In genomic region chr20:41693136-41693979, GRCh38 we compare ENCODE assay signal across 1 cellular context.
A peak's percentile ranks its signal among the peaks of the same experiment; 100 is the strongest.
TF ChIP-seq lines count a peak whose summit lies in the region.

No MANE protein-coding gene starts in this region.

TF ChIP-seq in GM12878, 131 proteins besides CTCF, POLR2A, EP300 and RAD21 (continued from another document and continues in another):
- TF ChIP-seq NKRF (conservative IDR thresholded peaks at IDR 0.05): 0 out of 2 replicates have a peak, but pooled peaks have one; percentile 20
- peak; percentile 99 for TF ChIP-seq GABPA (IDR thresholded peaks at IDR 0.05; ENCODE audit: low read depth)
- TF ChIP-seq SKIL (IDR thresholded peaks at IDR 0.05; ENCODE audit: low read depth, poor library complexity, severe bottlenecking): peak; percentile 45
- peak; percentile 81; the same call in 1 of the 2 replicates for TF ChIP-seq TAF1 (IDR thresholded peaks at IDR 0.05; ENCODE audit: borderline replicate concordance, low read depth, low read length)
- no peak for TF ChIP-seq JUND (IDR thresholded peaks at IDR 0.05; ENCODE audit: low read depth, low read length)
- TF ChIP-seq KAT2A (conservative IDR thresholded peaks at IDR 0.05; ENCODE audit: control insufficient read depth, low read depth, low read length): no peak
- peak; percentile 40; the same call in 1 of the 2 replicates for TF ChIP-seq TBL1XR1 (IDR thresholded peaks at IDR 0.05; ENCODE audit: low read depth, low read length)
- TF ChIP-seq ATF7 (IDR thresholded peaks at IDR 0.05; ENCODE audit: low read depth): peak; percentile 46
- peak; percentile 35 for TF ChIP-seq USF1 (IDR thresholded peaks at IDR 0.05; ENCODE audit: borderline replicate concordance, extremely low read length, insufficient read depth, low read depth, low read length)
- TF ChIP-seq ZBTB4 (CRISPR knock-in tag; IDR thresholded peaks at IDR 0.05): 0 out of 2 replicates have a peak, but pooled peaks have one; percentile 7
- TF ChIP-seq STAT1 (conservative IDR thresholded peaks at IDR 0.05): peak; percentile 94
- TF ChIP-seq STAT3 (IDR thresholded peaks at IDR 0.05; ENCODE audit: low read depth, low read length): peak; percentile 82; the same call in 1 of the 2 replicates
- peak; percentile 83 for TF ChIP-seq NR2C1 (IDR thresholded peaks at IDR 0.05)
- TF ChIP-seq TCF12 (IDR thresholded peaks at IDR 0.05; ENCODE audit: low read depth, low read length): peak; percentile 40; the same call in 1 of the 2 replicates
- peak; percentile 83; the same call in 1 of the 2 replicates for TF ChIP-seq ASH2L (IDR thresholded peaks at IDR 0.05; ENCODE audit: borderline replicate concordance, low read depth)
- TF ChIP-seq, protein P1, sequence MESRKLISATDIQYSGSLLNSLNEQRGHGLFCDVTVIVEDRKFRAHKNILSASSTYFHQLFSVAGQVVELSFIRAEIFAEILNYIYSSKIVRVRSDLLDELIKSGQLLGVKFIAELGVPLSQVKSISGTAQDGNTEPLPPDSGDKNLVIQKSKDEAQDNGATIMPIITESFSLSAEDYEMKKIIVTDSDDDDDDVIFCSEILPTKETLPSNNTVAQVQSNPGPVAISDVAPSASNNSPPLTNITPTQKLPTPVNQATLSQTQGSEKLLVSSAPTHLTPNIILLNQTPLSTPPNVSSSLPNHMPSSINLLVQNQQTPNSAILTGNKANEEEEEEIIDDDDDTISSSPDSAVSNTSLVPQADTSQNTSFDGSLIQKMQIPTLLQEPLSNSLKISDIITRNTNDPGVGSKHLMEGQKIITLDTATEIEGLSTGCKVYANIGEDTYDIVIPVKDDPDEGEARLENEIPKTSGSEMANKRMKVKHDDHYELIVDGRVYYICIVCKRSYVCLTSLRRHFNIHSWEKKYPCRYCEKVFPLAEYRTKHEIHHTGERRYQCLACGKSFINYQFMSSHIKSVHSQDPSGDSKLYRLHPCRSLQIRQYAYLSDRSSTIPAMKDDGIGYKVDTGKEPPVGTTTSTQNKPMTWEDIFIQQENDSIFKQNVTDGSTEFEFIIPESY (IDR thresholded peaks at IDR 0.05): no peak
- no peak for TF ChIP-seq DPF2 (IDR thresholded peaks at IDR 0.05)
- peak; percentile 98 for TF ChIP-seq ZBTB11 (CRISPR knock-in tag; IDR thresholded peaks at IDR 0.05)
- peak; percentile 81; the same call in 1 of the 2 replicates for TF ChIP-seq MAX (IDR thresholded peaks at IDR 0.05; ENCODE audit: low read depth, low read length)
- no peak for TF ChIP-seq MTA3 (IDR thresholded peaks at IDR 0.05; ENCODE audit: borderline replicate concordance, low read length)
- peak; percentile 25; the same call in 1 of the 2 replicates for TF ChIP-seq CBFB (IDR thresholded peaks at IDR 0.05; ENCODE audit: low read depth)
- TF ChIP-seq YBX1 (IDR thresholded peaks at IDR 0.05): no peak
- no peak for TF ChIP-seq FOXM1 (IDR thresholded peaks at IDR 0.05; ENCODE audit: low read depth, low read length)
- TF ChIP-seq, protein P2, sequence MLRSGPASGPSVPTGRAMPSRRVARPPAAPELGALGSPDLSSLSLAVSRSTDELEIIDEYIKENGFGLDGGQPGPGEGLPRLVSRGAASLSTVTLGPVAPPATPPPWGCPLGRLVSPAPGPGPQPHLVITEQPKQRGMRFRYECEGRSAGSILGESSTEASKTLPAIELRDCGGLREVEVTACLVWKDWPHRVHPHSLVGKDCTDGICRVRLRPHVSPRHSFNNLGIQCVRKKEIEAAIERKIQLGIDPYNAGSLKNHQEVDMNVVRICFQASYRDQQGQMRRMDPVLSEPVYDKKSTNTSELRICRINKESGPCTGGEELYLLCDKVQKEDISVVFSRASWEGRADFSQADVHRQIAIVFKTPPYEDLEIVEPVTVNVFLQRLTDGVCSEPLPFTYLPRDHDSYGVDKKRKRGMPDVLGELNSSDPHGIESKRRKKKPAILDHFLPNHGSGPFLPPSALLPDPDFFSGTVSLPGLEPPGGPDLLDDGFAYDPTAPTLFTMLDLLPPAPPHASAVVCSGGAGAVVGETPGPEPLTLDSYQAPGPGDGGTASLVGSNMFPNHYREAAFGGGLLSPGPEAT (IDR thresholded peaks at IDR 0.05; ENCODE audit: low read depth): peak; percentile 78
- TF ChIP-seq E2F8 (IDR thresholded peaks at IDR 0.05; ENCODE audit: low read depth, partially characterized antibody): peak; percentile 86
- TF ChIP-seq RBBP5 (conservative IDR thresholded peaks at IDR 0.05): no peak
- peak; percentile 74; the same call in 1 of the 2 replicates for TF ChIP-seq NFXL1 (IDR thresholded peaks at IDR 0.05; ENCODE audit: borderline replicate concordance)
- TF ChIP-seq RELA (IDR thresholded peaks at IDR 0.05; ENCODE audit: borderline replicate concordance, partially characterized antibody): peak; percentile 75
- no peak for TF ChIP-seq E2F4 (IDR thresholded peaks at IDR 0.05; ENCODE audit: low read depth, low read length)
- peak; percentile 72 for TF ChIP-seq NBN (IDR thresholded peaks at IDR 0.05)
- no peak; the same call in 1 of the 2 replicates for TF ChIP-seq PML (IDR thresholded peaks at IDR 0.05; ENCODE audit: low read length)
- TF ChIP-seq POLR2AphosphoS5 (IDR thresholded peaks at IDR 0.05; ENCODE audit: low read length): peak; percentile 71
- TF ChIP-seq TCF7 (IDR thresholded peaks at IDR 0.05; ENCODE audit: borderline replicate concordance): peak; percentile 77
- no peak for TF ChIP-seq ATF2 (IDR thresholded peaks at IDR 0.05; ENCODE audit: low read length)
- no peak for TF ChIP-seq CBX5 (IDR thresholded peaks at IDR 0.05; ENCODE audit: low read depth)
- TF ChIP-seq KLF5 (IDR thresholded peaks at IDR 0.05; ENCODE audit: partially characterized antibody): peak; percentile 55
- peak; percentile 90 for TF ChIP-seq POU2F2 (IDR thresholded peaks at IDR 0.05; ENCODE audit: borderline replicate concordance, low read depth, low read length)
